ENCODE assay signal across 21 cellular contexts in genomic region chr1:48955774-48956173, GRCh38.
DNase-seq lines count a peak whose midpoint lies in the region; ATAC-seq, FAIRE-seq and TF ChIP-seq lines count a peak whose summit lies in the region.
"Had no signal": no experiment of that assay in that cellular context is flagged by ENCODE, and none has a peak within 500 bp of the region (broad histone marks: within the 10 kb centered on the region; RNA-seq: fewer than 3 reads in every experiment).

No MANE protein-coding gene starts in this region.

- H3K9me3 Mint-ChIP-seq in nephron progenitor cell (peaks cover 72% of the 10 kb centered on the region), Calu3 (ENCODE audit: low read depth, unreplicated experiment) (peaks cover 7% of the 10 kb centered on the region)

- H3K36me3 ChIP-seq in esophagus muscularis mucosa: no peaks in the 10 kb centered on the region
- H3K36me3 ChIP-seq in small intestine (ENCODE audit: control insufficient read depth in 2 of 2, insufficient read depth in 2 of 2, low read length in 2 of 2): no peaks in the 10 kb centered on the region
- H3K36me3 ChIP-seq: Peyer's patch had no signal

- BruUV-seq in Calu3 (replicated peaks; lab: Mats Ljungman, UMichigan): no TSS peak

- no peaks in the 10 kb centered on the region for H3K27me3 ChIP-seq in esophagus muscularis mucosa
- no peaks in the 10 kb centered on the region for H3K27me3 ChIP-seq in small intestine (ENCODE audit: control insufficient read depth in 2 of 2, insufficient read depth in 2 of 2, low read length in 2 of 2)
- H3K27me3 ChIP-seq: Peyer's patch had no signal

- no peaks in the 10 kb centered on the region for H3K4me1 Mint-ChIP-seq in nephron progenitor cell
- no peaks in the 10 kb centered on the region for H3K4me1 Mint-ChIP-seq in Calu3 (ENCODE audit: low read depth, unreplicated experiment)
- H3K4me1 Mint-ChIP-seq: B cell, GM23338, H9 had no signal

- TF ChIP-seq CTCF in esophagus muscularis mucosa (IDR thresholded peaks at IDR 0.05) (no peak), nephron progenitor cell (IDR thresholded peaks at IDR 0.05) (no peak), Calu3 (IDR thresholded peaks at IDR 0.05; ENCODE audit: unreplicated experiment) (no peak)

- FAIRE-seq in small intestine (lab: Jason Lieb, UNC): no peak
- FAIRE-seq: D721Med, G401.6 had no signal

- H3K4me3 Mint-ChIP-seq in nephron progenitor cell: no peak overlapping the region
- H3K4me3 Mint-ChIP-seq in Calu3 (ENCODE audit: low read depth, unreplicated experiment): no peak overlapping the region
- H3K4me3 Mint-ChIP-seq: B cell, GM23338, H9, HFFc6 had no signal

- DNase-seq in HuH-7 (ENCODE audit: low spot score) (peak; percentile 25), esophagus muscularis mucosa (ENCODE audit: extremely low spot score) (peak; percentile 53), left kidney (ENCODE audit: low read depth, low spot score) (peak; percentile 76), small intestine (peak; percentile 4), nephron progenitor cell (no peak), Calu3 (no peak)
- DNase-seq: H9, HFFc6, NCI-H1048, NCI-H1694, NCI-H2029 treated with DMSO at 0.1 percent for 48 hours, NCI-H446 treated with DMSO at 0.1 percent for 48 hours, OCI-M1, Peyer's patch, SHP77 treated with DMSO at 0.1 percent for 48 hours had no signal

- no peak for TF ChIP-seq EP300 in esophagus muscularis mucosa (IDR thresholded peaks at IDR 0.05)

- no peak overlapping the region for H3K27ac Mint-ChIP-seq in nephron progenitor cell
- no peak overlapping the region for H3K27ac Mint-ChIP-seq in Calu3 (ENCODE audit: unreplicated experiment)
- H3K27ac Mint-ChIP-seq: B cell, GM23338, H9, HFFc6 had no signal

- no peak for ATAC-seq in HG03095 (IDR thresholded peaks at IDR 0.05; ENCODE audit: unreplicated experiment)
- ATAC-seq: GM23338 had no signal

- no peak for TF ChIP-seq POLR2A in esophagus muscularis mucosa (IDR thresholded peaks at IDR 0.05; ENCODE audit: low read depth)

- H3K4me1 ChIP-seq in esophagus muscularis mucosa (no peaks in the 10 kb centered on the region), small intestine (ENCODE audit: control insufficient read depth in 2 of 2, insufficient read depth in 1 of 2, low read depth in 1 of 2, low read length in 1 of 2) (no peaks in the 10 kb centered on the region)
- H3K4me1 ChIP-seq: Peyer's patch had no signal

- no peaks in the 10 kb centered on the region for H3K9me3 ChIP-seq in esophagus muscularis mucosa
- no peaks in the 10 kb centered on the region for H3K9me3 ChIP-seq in small intestine (ENCODE audit: control insufficient read depth, low read depth)
- H3K9me3 ChIP-seq: Peyer's patch had no signal

- H3K36me3 Mint-ChIP-seq in nephron progenitor cell (ENCODE audit: low read depth): no peaks in the 10 kb centered on the region
- no peaks in the 10 kb centered on the region for H3K36me3 Mint-ChIP-seq in Calu3 (ENCODE audit: insufficient read depth, unreplicated experiment)

- intact Hi-C loops in esophagus muscularis mucosa (cut with DNase I) (no loop called here), Calu3 (cut with micrococcal nuclease; ENCODE audit: unreplicated experiment) (no loop called here)

- H3K27me3 Mint-ChIP-seq in nephron progenitor cell (ENCODE audit: low read depth, poor library complexity) (peaks cover under 1% of the 10 kb centered on the region), Calu3 (ENCODE audit: unreplicated experiment) (no peaks in the 10 kb centered on the region)

- H3K4me3 ChIP-seq in esophagus muscularis mucosa (no peak overlapping the region), small intestine (ENCODE audit: low read depth in 1 of 2, low read length in 2 of 2) (no peak overlapping the region)
- H3K4me3 ChIP-seq: GM23338, Peyer's patch had no signal

- no peak overlapping the region for H3K27ac ChIP-seq in esophagus muscularis mucosa (replicated peaks in 1 of 4)
- no peak overlapping the region for H3K27ac ChIP-seq in small intestine (ENCODE audit: low read depth in 1 of 2, low read length in 1 of 2)
- H3K27ac ChIP-seq: C4-2B, Peyer's patch had no signal

- CTCF ChIA-PET in Calu3 (lab: Charles Lee): no interaction called here

Comparison
In these comparisons a context has a peak if more than half of its experiments do, and no peak if none do; other contexts are left out.
1. DNase-seq: peak in HuH-7 (single experiment), esophagus muscularis mucosa (single experiment), left kidney (single experiment) and small intestine (single experiment); none in nephron progenitor cell (single experiment) and Calu3 (single experiment).